Comparison of ENCODE assay signal across 30 cellular contexts in genomic region chr12:60123443-60124000, GRCh38.
A peak's percentile ranks its signal among the peaks of the same experiment; 100 is the strongest.
DNase-seq lines count a peak whose midpoint lies in the region; ATAC-seq and TF ChIP-seq lines count a peak whose summit lies in the region.
"Had no signal": no experiment of that assay in that cellular context is flagged by ENCODE, and none has a peak within 500 bp of the region (broad histone marks: within the 10 kb centered on the region; RNA-seq: fewer than 3 reads in every experiment).

No MANE protein-coding gene starts in this region.

- H3K27ac ChIP-seq in gastrocnemius medialis = no peak overlapping the region
- no peak overlapping the region for H3K27ac ChIP-seq in colonic mucosa
- H3K27ac ChIP-seq: 22Rv1, suprapubic skin, upper lobe of right lung had no signal

- in situ Hi-C loops in gastrocnemius medialis (cut with MboI; ENCODE audit: low sequenced_read_pairs in 4 of 4) = no loop called here

- no peaks in the 10 kb centered on the region for H3K36me3 ChIP-seq in gastrocnemius medialis
- no peaks in the 10 kb centered on the region for H3K36me3 ChIP-seq in colonic mucosa
- H3K36me3 ChIP-seq: suprapubic skin, upper lobe of right lung had no signal

- intact Hi-C loops in gastrocnemius medialis (cut with DNase I; ENCODE audit: low total_unique reads) (no loop called here), colonic mucosa (cut with DNase I) (no loop called here)

- ATAC-seq in gastrocnemius medialis = no peak
- ATAC-seq in natural killer cell treated with Interleukin-12 subunit alpha and Interleukin-12 subunit beta and Interleukin-15 and Interleukin-18, amount 100 ng/mL, for 72 hours = no peak
- ATAC-seq: activated CD8-positive, alpha-beta memory T cell treated with anti-CD3 and anti-CD28 coated beads, Interleukin-2, amount 10 ng/mL, durations not matched to agents 7 days and 5 days; esophagus mucosa; HCT116; upper lobe of right lung had no signal

- TF ChIP-seq POLR2A in gastrocnemius medialis (IDR thresholded peaks at IDR 0.05) = no peak

- peak overlapping the region; percentile 27; the same call in 1 of the 2 replicates for H3K27ac Mint-ChIP-seq in HFFc6
- no peak overlapping the region for H3K27ac Mint-ChIP-seq in natural killer cell treated with Interleukin-12 subunit alpha and Interleukin-12 subunit beta and Interleukin-15 and Interleukin-18, amount 100 ng/mL, for 72 hours
- H3K27ac Mint-ChIP-seq: activated CD8-positive, alpha-beta memory T cell treated with anti-CD3 and anti-CD28 coated beads, Interleukin-2, amount 10 ng/mL, durations not matched to agents 7 days and 5 days; CD4-positive, alpha-beta T cell had no signal

- no peak overlapping the region for H3K9ac ChIP-seq in colonic mucosa (ENCODE audit: low read depth in 2 of 2, low read length in 2 of 2)

- peak; percentile 11 for DNase-seq in NCI-H748 (lab: John Stamatoyannopoulos, UW; ENCODE audit: unreplicated experiment)
- DNase-seq in NCI-H748 treated with DMSO at 0.1 percent for 48 hours (lab: John Stamatoyannopoulos, UW) = no peak
- DNase-seq in HFFc6 = peak; percentile 17
- DNase-seq in choroid plexus epithelial cell (ENCODE audit: low read depth) = peak; percentile 28
- peak; percentile 61 for DNase-seq in retinal pigment epithelial cell (ENCODE audit: low read depth)
- DNase-seq in gastrocnemius medialis = no peak
- no peak for DNase-seq in natural killer cell treated with Interleukin-12 subunit alpha and Interleukin-12 subunit beta and Interleukin-15 and Interleukin-18, amount 100 ng/mL, for 72 hours (ENCODE audit: low spot score)
- DNase-seq in colonic mucosa = no peak
- DNase-seq: activated CD4-positive, alpha-beta T cell treated with anti-CD3 and anti-CD28 coated beads, Interleukin-2, amount 50 U/mL, for 4 hours; activated CD8-positive, alpha-beta memory T cell treated with anti-CD3 and anti-CD28 coated beads, Interleukin-2, amount 10 ng/mL, durations not matched to agents 7 days and 5 days; activated gamma-delta T cell treated with Interleukin-2 at 50 U/mL for 16 hours; activated T-cell treated with anti-CD3 and anti-CD28 coated beads, Interleukin-2, amount 50 U/mL, for 48 hours; AML-193; CD4-positive, alpha-beta T cell; dermis blood vessel endothelial cell; hypothalamus; left cardiac atrium; NCI-H1092 treated with DMSO at 0.1 percent for 48 hours; NCI-H1694 treated with DMSO at 0.1 percent for 48 hours; NCI-H510A; SHP77; small intestine; stimulated activated naive CD4-positive, alpha-beta T cell treated with Interleukin-2 at 50 U/mL for 16 hours; T-helper 2 cell; upper lobe of right lung had no signal

- peaks cover 1% of the 10 kb centered on the region; the same call in 1 of the 2 replicates for H3K27me3 Mint-ChIP-seq in HFFc6 (ENCODE audit: insufficient read depth)
- no peaks in the 10 kb centered on the region for H3K27me3 Mint-ChIP-seq in natural killer cell treated with Interleukin-12 subunit alpha and Interleukin-12 subunit beta and Interleukin-15 and Interleukin-18, amount 100 ng/mL, for 72 hours
- H3K27me3 Mint-ChIP-seq: activated CD8-positive, alpha-beta memory T cell treated with anti-CD3 and anti-CD28 coated beads, Interleukin-2, amount 10 ng/mL, durations not matched to agents 7 days and 5 days; CD4-positive, alpha-beta T cell; central memory CD8-positive, alpha-beta T cell had no signal

- no peaks in the 10 kb centered on the region for H3K4me1 ChIP-seq in gastrocnemius medialis
- H3K4me1 ChIP-seq in colonic mucosa = no peaks in the 10 kb centered on the region
- H3K4me1 ChIP-seq: suprapubic skin, upper lobe of right lung had no signal

- peaks cover 13% of the 10 kb centered on the region for H3K9me3 Mint-ChIP-seq in HFFc6
- peaks cover 17% of the 10 kb centered on the region for H3K9me3 Mint-ChIP-seq in natural killer cell treated with Interleukin-12 subunit alpha and Interleukin-12 subunit beta and Interleukin-15 and Interleukin-18, amount 100 ng/mL, for 72 hours

- no peak overlapping the region for H3K4me3 ChIP-seq in choroid plexus epithelial cell (ENCODE audit: low read depth, low read length)
- no peak overlapping the region for H3K4me3 ChIP-seq in retinal pigment epithelial cell (ENCODE audit: low read length)
- H3K4me3 ChIP-seq in gastrocnemius medialis = no peak overlapping the region
- H3K4me3 ChIP-seq in colonic mucosa = no peak overlapping the region
- H3K4me3 ChIP-seq: suprapubic skin, upper lobe of right lung had no signal

- no peaks in the 10 kb centered on the region for H3K9me3 ChIP-seq in gastrocnemius medialis
- H3K9me3 ChIP-seq in colonic mucosa = no peaks in the 10 kb centered on the region
- H3K9me3 ChIP-seq: upper lobe of right lung had no signal

- H3K27me3 ChIP-seq in gastrocnemius medialis (no peaks in the 10 kb centered on the region), colonic mucosa (no peaks in the 10 kb centered on the region)
- H3K27me3 ChIP-seq: suprapubic skin, upper lobe of right lung had no signal

- H3K36me3 Mint-ChIP-seq in HFFc6 (ENCODE audit: low read depth) = peaks cover 16% of the 10 kb centered on the region
- H3K36me3 Mint-ChIP-seq in natural killer cell treated with Interleukin-12 subunit alpha and Interleukin-12 subunit beta and Interleukin-15 and Interleukin-18, amount 100 ng/mL, for 72 hours = peaks cover 7% of the 10 kb centered on the region
- H3K36me3 Mint-ChIP-seq: activated CD8-positive, alpha-beta memory T cell treated with anti-CD3 and anti-CD28 coated beads, Interleukin-2, amount 10 ng/mL, durations not matched to agents 7 days and 5 days had no signal

- peaks cover 26% of the 10 kb centered on the region for H3K4me1 Mint-ChIP-seq in HFFc6 (ENCODE audit: low read depth)
- H3K4me1 Mint-ChIP-seq in natural killer cell treated with Interleukin-12 subunit alpha and Interleukin-12 subunit beta and Interleukin-15 and Interleukin-18, amount 100 ng/mL, for 72 hours (ENCODE audit: low read depth in 2 of 2) = no peaks in the 10 kb centered on the region
- H3K4me1 Mint-ChIP-seq: activated CD8-positive, alpha-beta memory T cell treated with anti-CD3 and anti-CD28 coated beads, Interleukin-2, amount 10 ng/mL, durations not matched to agents 7 days and 5 days; central memory CD8-positive, alpha-beta T cell had no signal

- TF ChIP-seq CTCF in HFFc6 (IDR thresholded peaks at IDR 0.05) (no peak), choroid plexus epithelial cell (conservative IDR thresholded peaks at IDR 0.05; ENCODE audit: low read depth, low read length) (no peak), retinal pigment epithelial cell (conservative IDR thresholded peaks at IDR 0.05; ENCODE audit: low read depth, low read length) (no peak), gastrocnemius medialis (IDR thresholded peaks at IDR 0.05 in 4 of 5, conservative IDR thresholded peaks at IDR 0.05 in 1 of 5) (no peak), colonic mucosa (IDR thresholded peaks at IDR 0.05) (no peak)

- H3K4me3 Mint-ChIP-seq in HFFc6 = no peak overlapping the region
- no peak overlapping the region for H3K4me3 Mint-ChIP-seq in natural killer cell treated with Interleukin-12 subunit alpha and Interleukin-12 subunit beta and Interleukin-15 and Interleukin-18, amount 100 ng/mL, for 72 hours
- H3K4me3 Mint-ChIP-seq: activated CD8-positive, alpha-beta memory T cell treated with anti-CD3 and anti-CD28 coated beads, Interleukin-2, amount 10 ng/mL, durations not matched to agents 7 days and 5 days; CD4-positive, alpha-beta T cell; central memory CD8-positive, alpha-beta T cell had no signal

Comparison
In these comparisons a context has a peak if more than half of its experiments do, and no peak if none do; other contexts are left out.
1. DNase-seq: peak in NCI-H748 (single experiment), HFFc6 (single experiment), choroid plexus epithelial cell (single experiment) and retinal pigment epithelial cell (single experiment); none in NCI-H748 treated with DMSO at 0.1 percent for 48 hours (single experiment), gastrocnemius medialis (0 of 2), natural killer cell treated with Interleukin-12 subunit alpha and Interleukin-12 subunit beta and Interleukin-15 and Interleukin-18, amount 100 ng/mL, for 72 hours (single experiment) and colonic mucosa (single experiment).